ENCODE assay signal across 16 cellular contexts in the genomic region with DNA sequence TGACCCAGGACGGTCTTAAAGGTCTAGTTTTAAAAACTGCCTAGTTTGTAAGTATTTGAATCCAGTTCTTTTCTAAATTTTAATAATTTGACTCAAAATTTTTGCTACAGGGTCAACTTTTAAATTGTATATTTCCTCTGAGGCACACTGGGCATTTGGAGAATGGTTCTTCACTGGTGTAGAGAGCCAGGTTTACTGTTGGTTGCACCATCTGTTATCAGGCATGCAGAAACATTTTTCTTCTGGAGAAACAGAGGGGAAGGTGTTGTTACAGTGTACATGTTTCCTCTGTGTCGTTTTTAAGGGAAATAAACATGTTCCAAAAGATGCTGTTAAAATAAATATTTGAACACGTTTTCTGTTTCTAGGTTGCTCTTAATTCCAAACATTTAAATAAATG. TPM values are rescaled to one million over a fixed set of nuclear protein-coding genes. Genes with fewer than 3 reads are reported as not detected.
DNase-seq lines count a peak whose midpoint lies in the region; ATAC-seq lines count a peak whose summit lies in the region.
"Had no signal": no experiment of that assay in that cellular context is flagged by ENCODE, and none has a peak within 500 bp of the region (broad histone marks: within the 10 kb centered on the region; RNA-seq: fewer than 3 reads in every experiment).

No MANE protein-coding gene starts in this region.

- no peak overlapping the region for H3K4me3 ChIP-seq in right cardiac atrium (ENCODE audit: low read length)
- H3K4me3 ChIP-seq: BLaER1, GM12878, HAP-1 had no signal

- intact Hi-C loops in right cardiac atrium (cut with DNase I) (no loop called here), cardiac septum (cut with DNase I) (no loop called here)

- peaks cover 1% of the 10 kb centered on the region for H3K4me1 ChIP-seq in right cardiac atrium (ENCODE audit: control insufficient read depth, insufficient read depth, low read length)
- H3K4me1 ChIP-seq: BLaER1, Caco-2, HAP-1 had no signal

- in situ Hi-C loops in ACHN (cut with HindIII; ENCODE audit: low pct_ligation_motif_present, low pct_unique_long_range_greater_than_20kb, low sequenced_read_pairs), result no loop called here

- H3K27me3 ChIP-seq in right cardiac atrium (ENCODE audit: control insufficient read depth, insufficient read depth), result no peaks in the 10 kb centered on the region
- H3K27me3 ChIP-seq: BLaER1 had no signal

- ATAC-seq in right cardiac atrium, result no peak
- ATAC-seq: GM12878 had no signal

- peak overlapping the region; percentile 45 for H3K27ac ChIP-seq in right cardiac atrium (ENCODE audit: low read length)
- H3K27ac ChIP-seq: 22Rv1, BLaER1 had no signal

- peak; percentile 45 for DNase-seq in NCI-H2171 treated with DMSO at 0.1 percent for 48 hours (lab: John Stamatoyannopoulos, UW)
- no peak for DNase-seq in NCI-H2171 (lab: John Stamatoyannopoulos, UW)
- no peak for DNase-seq in right cardiac atrium
- DNase-seq in cardiac septum (ENCODE audit: low spot score), result no peak
- peak; percentile 74 for DNase-seq in cerebellum (ENCODE audit: low spot score)
- no peak for DNase-seq in NCI-H1417 (lab: John Stamatoyannopoulos, UW)
- DNase-seq in ACHN, result no peak
- DNase-seq: AML-193; Caco-2; CD8-positive, alpha-beta memory T cell; GOT3; IMR-90 had no signal

- 78% methylated on average over 3 of the region's 3 CpGs for WGBS in right cardiac atrium

- H3K9me3 ChIP-seq in right cardiac atrium (ENCODE audit: control insufficient read depth, low read length), result no peaks in the 10 kb centered on the region
- H3K9me3 ChIP-seq: BLaER1, Caco-2, HAP-1 had no signal

RNA-seq across cellular contexts. Expression of gene RWDD3, which starts 39.0 kb away (rescaled TPM):
- total RNA-seq in right cardiac atrium (10 to 100 TPM; 13.6 to 19.3 (median 15.9) TPM), cardiac septum (24.8 TPM), cerebellum (20.1 TPM)
- 31.1 TPM for polyA plus RNA-seq in right cardiac atrium

Comparison
In these comparisons a context has a peak if more than half of its experiments do, and no peak if none do; other contexts are left out.
1. DNase-seq: peak in NCI-H2171 treated with DMSO at 0.1 percent for 48 hours (single experiment) and cerebellum (single experiment); none in NCI-H2171 (single experiment), right cardiac atrium (0 of 3), cardiac septum (single experiment), NCI-H1417 (0 of 3) and ACHN (single experiment).